In the genomic region with DNA sequence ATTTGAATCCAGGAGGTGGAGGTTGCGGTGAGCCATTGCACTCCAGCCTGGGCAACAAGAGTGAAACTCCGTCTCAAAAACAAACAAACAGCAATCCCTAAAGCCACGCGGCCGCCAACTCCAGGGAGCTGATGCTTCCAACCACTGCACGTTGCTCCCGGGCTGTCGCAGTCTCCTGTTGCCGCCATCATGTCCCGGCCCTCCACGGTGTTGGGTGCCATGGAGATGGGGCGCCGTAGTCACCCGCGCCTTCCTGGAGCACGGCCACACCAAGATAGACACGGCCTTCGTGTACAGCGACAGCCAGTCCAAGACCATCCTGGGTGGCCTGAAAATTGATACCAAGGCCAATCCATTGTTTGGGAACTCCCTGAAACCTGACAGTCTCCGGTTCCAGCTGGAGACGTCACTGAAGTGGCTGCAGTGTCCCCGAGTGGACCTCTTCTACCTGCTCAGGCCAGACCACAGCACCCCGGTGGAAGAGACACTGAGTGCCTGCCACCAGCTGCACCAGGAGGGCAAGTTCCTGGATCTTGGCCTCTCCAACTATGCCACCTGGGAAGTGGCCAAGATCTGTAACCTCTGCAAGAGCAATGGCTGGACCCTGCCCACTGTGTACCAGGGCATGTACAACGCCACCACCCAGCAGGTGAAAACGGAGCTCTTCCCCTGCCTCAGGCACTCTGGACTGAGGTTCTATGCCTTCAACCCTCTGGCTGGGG, we compare ENCODE assay signal across 21 cellular contexts.
"Had no signal": no experiment of that assay in that cellular context is flagged by ENCODE, and none has a peak within 500 bp of the region (broad histone marks: within the 10 kb centered on the region; RNA-seq: fewer than 3 reads in every experiment).

No MANE protein-coding gene starts in this region.

- H3K36me3 ChIP-seq: left lung, prostate gland had no signal

- H3K27me3 Mint-ChIP-seq: activated B cell treated with CpG ODN at 0.5 μM for 24 hours; activated CD4-positive, alpha-beta memory T cell treated with anti-CD3 and anti-CD28 coated beads, Interleukin-2, amount 10 ng/mL, durations not matched to agents 7 days and 5 days; activated CD8-positive, alpha-beta memory T cell treated with anti-CD3 and anti-CD28 coated beads, Interleukin-2, amount 10 ng/mL, durations not matched to agents 7 days and 5 days; activated naive CD8-positive, alpha-beta T cell treated with anti-CD3 and anti-CD28 coated beads, Interleukin-2, amount 10 ng/mL, durations not matched to agents 7 days and 5 days; memory B cell; naive B cell had no signal

- H3K9me3 Mint-ChIP-seq: activated B cell treated with CpG ODN at 0.5 μM for 24 hours; activated CD4-positive, alpha-beta memory T cell treated with anti-CD3 and anti-CD28 coated beads, Interleukin-2, amount 10 ng/mL, durations not matched to agents 7 days and 5 days; activated naive CD8-positive, alpha-beta T cell treated with anti-CD3 and anti-CD28 coated beads, Interleukin-2, amount 10 ng/mL, durations not matched to agents 7 days and 5 days; memory B cell; naive B cell; neural progenitor cell; stimulated activated effector memory CD8-positive, alpha-beta T cell treated with anti-CD3 and anti-CD28 coated beads, Interleukin-12 subunit alpha, Interleukin-12 subunit beta, amount 100 ng/mL, for 72 hours had no signal

- H3K4me3 Mint-ChIP-seq: activated B cell treated with CpG ODN at 0.5 μM for 24 hours; activated CD4-positive, alpha-beta memory T cell treated with anti-CD3 and anti-CD28 coated beads, Interleukin-2, amount 10 ng/mL, durations not matched to agents 7 days and 5 days; activated CD8-positive, alpha-beta memory T cell treated with anti-CD3 and anti-CD28 coated beads, Interleukin-2, amount 10 ng/mL, durations not matched to agents 7 days and 5 days; activated naive CD8-positive, alpha-beta T cell treated with anti-CD3 and anti-CD28 coated beads, Interleukin-2, amount 10 ng/mL, durations not matched to agents 7 days and 5 days; memory B cell; naive B cell; neural progenitor cell; stimulated activated effector memory CD8-positive, alpha-beta T cell treated with anti-CD3 and anti-CD28 coated beads, Interleukin-12 subunit alpha, Interleukin-12 subunit beta, amount 100 ng/mL, for 72 hours had no signal

- H2AFZ ChIP-seq: neural progenitor cell had no signal

- ATAC-seq: activated CD8-positive, alpha-beta memory T cell treated with anti-CD3 and anti-CD28 coated beads, Interleukin-2, amount 10 ng/mL, durations not matched to agents 7 days and 5 days; left lung; mucosa of descending colon; sciatic nerve; stimulated activated effector memory CD8-positive, alpha-beta T cell treated with anti-CD3 and anti-CD28 coated beads, Interleukin-12 subunit alpha, Interleukin-12 subunit beta, amount 100 ng/mL, for 72 hours had no signal

- H3K27ac ChIP-seq: cardiac muscle cell, epithelial cell of prostate, left lung, neural progenitor cell, prostate gland had no signal

- H3K27ac Mint-ChIP-seq: activated B cell treated with CpG ODN at 0.5 μM for 24 hours; activated CD4-positive, alpha-beta memory T cell treated with anti-CD3 and anti-CD28 coated beads, Interleukin-2, amount 10 ng/mL, durations not matched to agents 7 days and 5 days; activated CD8-positive, alpha-beta memory T cell treated with anti-CD3 and anti-CD28 coated beads, Interleukin-2, amount 10 ng/mL, durations not matched to agents 7 days and 5 days; activated naive CD8-positive, alpha-beta T cell treated with anti-CD3 and anti-CD28 coated beads, Interleukin-2, amount 10 ng/mL, durations not matched to agents 7 days and 5 days; memory B cell; naive B cell; neural progenitor cell; stimulated activated effector memory CD8-positive, alpha-beta T cell treated with anti-CD3 and anti-CD28 coated beads, Interleukin-12 subunit alpha, Interleukin-12 subunit beta, amount 100 ng/mL, for 72 hours had no signal

- DNase-seq: activated B cell treated with CpG ODN at 0.5 μM for 24 hours; activated CD4-positive, alpha-beta memory T cell treated with anti-CD3 and anti-CD28 coated beads, Interleukin-2, amount 10 ng/mL, durations not matched to agents 7 days and 5 days; activated CD4-positive, alpha-beta T cell treated with anti-CD3 and anti-CD28 coated beads for 48 hours; activated CD8-positive, alpha-beta memory T cell treated with anti-CD3 and anti-CD28 coated beads, Interleukin-2, amount 10 ng/mL, durations not matched to agents 7 days and 5 days; activated naive CD8-positive, alpha-beta T cell treated with anti-CD3 and anti-CD28 coated beads, Interleukin-2, amount 10 ng/mL, durations not matched to agents 7 days and 5 days; amygdala; foreskin fibroblast; hippocampal formation; islet precursor cell; left lung; mucosa of descending colon; naive B cell; stimulated activated CD4-positive, alpha-beta T cell treated with anti-CD3 and anti-CD28 coated beads, Interleukin-4, amount 100 ng/mL, for 1 hour had no signal

- H3K9ac ChIP-seq: neural progenitor cell had no signal

- H3K9me3 ChIP-seq: left lung, mucosa of descending colon, prostate gland had no signal

- H3K4me1 Mint-ChIP-seq: activated B cell treated with CpG ODN at 0.5 μM for 24 hours; activated CD8-positive, alpha-beta memory T cell treated with anti-CD3 and anti-CD28 coated beads, Interleukin-2, amount 10 ng/mL, durations not matched to agents 7 days and 5 days; memory B cell; naive B cell; neural progenitor cell; stimulated activated effector memory CD8-positive, alpha-beta T cell treated with anti-CD3 and anti-CD28 coated beads, Interleukin-12 subunit alpha, Interleukin-12 subunit beta, amount 100 ng/mL, for 72 hours had no signal

- H3K4me1 ChIP-seq: left lung, neural progenitor cell, prostate gland had no signal

- H3K4me3 ChIP-seq: cardiac muscle cell, left lung, mucosa of descending colon, neural progenitor cell, prostate gland, smooth muscle cell had no signal

- H3K4me2 ChIP-seq: neural progenitor cell, smooth muscle cell had no signal

- H3K27me3 ChIP-seq: cardiac muscle cell, left lung, neural progenitor cell had no signal
